1 cellular context compared by ENCODE assay signal in the genomic region with DNA sequence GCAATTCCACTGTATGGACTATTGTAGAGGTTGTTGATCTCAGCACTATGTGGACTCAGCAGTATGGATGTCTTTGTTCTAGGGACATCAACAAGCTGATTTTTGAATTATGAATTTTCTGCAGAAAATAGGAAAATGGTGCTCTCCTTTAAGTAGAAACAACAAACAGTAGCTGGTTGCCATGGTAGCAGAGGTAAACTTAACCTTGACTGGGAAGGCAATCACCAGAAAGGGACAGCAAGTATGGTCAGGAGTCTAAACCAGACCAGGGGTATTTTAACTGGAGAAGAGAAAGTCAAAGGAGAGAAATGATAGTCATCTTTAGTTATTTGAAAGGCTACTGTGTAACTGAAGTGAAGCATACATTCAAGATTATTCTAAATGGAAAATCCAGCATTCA.
TF ChIP-seq lines count a peak whose summit lies in the region.

No MANE protein-coding gene starts in this region.

TF ChIP-seq in endothelial cell of umbilical vein, 7 proteins besides CTCF, POLR2A, EP300 and RAD21:
- TF ChIP-seq POLR2AphosphoS5 (IDR thresholded peaks at IDR 0.05; ENCODE audit: insufficient read depth, low read depth, low read length) (no peak), EZH2 (IDR thresholded peaks at IDR 0.05; ENCODE audit: borderline replicate concordance, low read depth, low read length, severe bottlenecking) (no peak), FOS (IDR thresholded peaks at IDR 0.05; ENCODE audit: borderline replicate concordance, insufficient read depth, low read length) (no peak), GATA2 (IDR thresholded peaks at IDR 0.05; ENCODE audit: insufficient read depth, insufficient read length, low read depth, low read length) (no peak), MYC (IDR thresholded peaks at IDR 0.05; ENCODE audit: low read depth, low read length) (no peak), JUN (IDR thresholded peaks at IDR 0.05; ENCODE audit: borderline replicate concordance, insufficient read depth, insufficient read length, low read depth) (no peak)
- TF ChIP-seq, protein P1, sequence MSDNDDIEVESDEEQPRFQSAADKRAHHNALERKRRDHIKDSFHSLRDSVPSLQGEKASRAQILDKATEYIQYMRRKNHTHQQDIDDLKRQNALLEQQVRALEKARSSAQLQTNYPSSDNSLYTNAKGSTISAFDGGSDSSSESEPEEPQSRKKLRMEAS (IDR thresholded peaks at IDR 0.05; ENCODE audit: insufficient read depth, insufficient read length): no peak
